ENCODE assay signal across 8 cellular contexts in the genomic region with DNA sequence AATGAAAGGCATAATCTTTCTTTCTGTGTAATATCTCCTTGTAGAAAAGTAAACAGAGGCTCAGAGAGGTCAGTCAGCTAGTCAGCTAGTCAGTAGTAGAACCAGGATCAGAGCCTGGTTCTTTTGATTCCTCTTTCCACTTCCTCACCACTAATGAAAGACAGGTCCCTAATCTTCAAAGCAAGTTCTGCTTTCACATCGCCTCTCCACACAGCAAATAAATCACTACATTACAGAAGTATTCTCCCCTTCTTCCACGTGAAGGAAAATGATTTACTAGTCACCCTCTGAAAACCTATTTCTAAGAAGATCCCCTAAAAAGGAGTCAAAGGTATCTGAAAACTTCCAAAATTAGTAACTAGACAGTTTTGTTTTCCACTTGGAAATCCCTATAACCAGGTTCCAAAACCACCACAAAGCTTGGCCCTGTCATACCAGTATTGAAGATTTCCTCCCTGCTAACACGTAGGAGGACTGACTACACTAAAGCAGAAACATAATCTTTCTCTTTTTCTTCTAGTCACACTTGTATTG.
DNase-seq lines count a peak whose midpoint lies in the region; ATAC-seq and TF ChIP-seq lines count a peak whose summit lies in the region.

No MANE protein-coding gene starts in this region.

- no peaks in the 10 kb centered on the region for H3K36me3 ChIP-seq in GM06990 (ENCODE audit: control insufficient read depth, insufficient read depth, low read length)
- no peaks in the 10 kb centered on the region for H3K36me3 ChIP-seq in ectodermal cell (ENCODE audit: control insufficient read depth, insufficient read depth, low read length)

- peaks cover 14% of the 10 kb centered on the region for H3K4me1 Mint-ChIP-seq in stimulated activated memory B cell treated with anti-CD40 and anti-IgM and Interleukin-4, amounts not matched to agents 10 μg/mL and 1 μg/mL and 100 μg/mL, for 72 hours
- peaks cover 10% of the 10 kb centered on the region for H3K4me1 Mint-ChIP-seq in CD4-positive, alpha-beta T cell (ENCODE audit: low read depth)

- H3K9me3 Mint-ChIP-seq in stimulated activated memory B cell treated with anti-CD40 and anti-IgM and Interleukin-4, amounts not matched to agents 10 μg/mL and 1 μg/mL and 100 μg/mL, for 72 hours: no peaks in the 10 kb centered on the region
- peaks cover 2% of the 10 kb centered on the region for H3K9me3 Mint-ChIP-seq in CD4-positive, alpha-beta T cell

- H3K27me3 Mint-ChIP-seq in stimulated activated memory B cell treated with anti-CD40 and anti-IgM and Interleukin-4, amounts not matched to agents 10 μg/mL and 1 μg/mL and 100 μg/mL, for 72 hours: no peaks in the 10 kb centered on the region
- H3K27me3 Mint-ChIP-seq in CD4-positive, alpha-beta T cell: no peaks in the 10 kb centered on the region

- H3K4me3 ChIP-seq in GM06990 (replicated peaks; ENCODE audit: low read depth, low read length) (no peak overlapping the region), ectodermal cell (ENCODE audit: insufficient read depth, low read depth, low read length) (no peak overlapping the region)

- H3K4me3 Mint-ChIP-seq in stimulated activated memory B cell treated with anti-CD40 and anti-IgM and Interleukin-4, amounts not matched to agents 10 μg/mL and 1 μg/mL and 100 μg/mL, for 72 hours: no peak overlapping the region
- no peak overlapping the region for H3K4me3 Mint-ChIP-seq in CD4-positive, alpha-beta T cell

- peak overlapping the region; percentile 1 for H3K27ac ChIP-seq in ectodermal cell (ENCODE audit: insufficient read depth, low read depth, low read length, poor library complexity, severe bottlenecking)
- H3K27ac ChIP-seq in CD4-positive, alpha-beta T cell (ENCODE audit: low read depth, low read length): no peak overlapping the region

- no peak for TF ChIP-seq CTCF in GM06990 (IDR thresholded peaks at IDR 0.05; ENCODE audit: insufficient read depth, low read length, poor library complexity, severe bottlenecking)
- TF ChIP-seq CTCF in CD4-positive, alpha-beta T cell (IDR thresholded peaks at IDR 0.05): no peak

- H3K27ac Mint-ChIP-seq in stimulated activated memory B cell treated with anti-CD40 and anti-IgM and Interleukin-4, amounts not matched to agents 10 μg/mL and 1 μg/mL and 100 μg/mL, for 72 hours: no peak overlapping the region
- H3K27ac Mint-ChIP-seq in CD4-positive, alpha-beta T cell: no peak overlapping the region

- ATAC-seq in GM21381 (IDR thresholded peaks at IDR 0.05; ENCODE audit: unreplicated experiment): peak; percentile 66
- ATAC-seq in HG03558 (IDR thresholded peaks at IDR 0.05; ENCODE audit: extremely low read depth, unreplicated experiment): peak; percentile 49
- ATAC-seq in stimulated activated memory B cell treated with anti-CD40 and anti-IgM and Interleukin-4, amounts not matched to agents 10 μg/mL and 1 μg/mL and 100 μg/mL, for 72 hours: peak; percentile 73
- no peak for ATAC-seq in CD4-positive, alpha-beta T cell (ENCODE audit: poor library complexity)

- POLR2A ChIA-PET in CD4-positive, alpha-beta T cell (lab: Charles Lee): no interaction called here

- no peaks in the 10 kb centered on the region for H3K9me3 ChIP-seq in ectodermal cell (ENCODE audit: control insufficient read depth, low read length)
- H3K9me3 ChIP-seq in CD4-positive, alpha-beta T cell (ENCODE audit: control insufficient read depth, low read length): no peaks in the 10 kb centered on the region

- intact Hi-C loops in CD4-positive, alpha-beta T cell (cut with DNase I, micrococcal nuclease): no loop called here

- WGBS in ectodermal cell, 2 experiments: 58 to 60% methylated on average over 3 of the region's 3 CpGs

- no peaks in the 10 kb centered on the region for H3K36me3 Mint-ChIP-seq in stimulated activated memory B cell treated with anti-CD40 and anti-IgM and Interleukin-4, amounts not matched to agents 10 μg/mL and 1 μg/mL and 100 μg/mL, for 72 hours
- no peaks in the 10 kb centered on the region for H3K36me3 Mint-ChIP-seq in CD4-positive, alpha-beta T cell (ENCODE audit: low read depth)

- DNase-seq in GM06990 (ENCODE audit: extremely low read depth, insufficient read length): peak; percentile 22
- no peak for DNase-seq in HuH-7 (ENCODE audit: low spot score)
- DNase-seq in CD4-positive, alpha-beta T cell: no peak
- DNase-seq in NCI-H510A treated with DMSO at 0.1 percent for 48 hours (lab: John Stamatoyannopoulos, UW): no peak

- peaks cover 18% of the 10 kb centered on the region for H3K4me1 ChIP-seq in ectodermal cell (ENCODE audit: control insufficient read depth, insufficient read depth, low read length)

- CTCF ChIA-PET in CD4-positive, alpha-beta T cell (lab: Charles Lee): no interaction called here

- no peaks in the 10 kb centered on the region for H3K27me3 ChIP-seq in GM06990 (replicated peaks; ENCODE audit: control insufficient read depth, insufficient read depth, low read length)
- no peaks in the 10 kb centered on the region for H3K27me3 ChIP-seq in ectodermal cell (ENCODE audit: control insufficient read depth, insufficient read depth, low read length, poor library complexity, severe bottlenecking)
- no peaks in the 10 kb centered on the region for H3K27me3 ChIP-seq in CD4-positive, alpha-beta T cell (ENCODE audit: control insufficient read depth, insufficient read depth, low read length)
